In the genomic region with DNA sequence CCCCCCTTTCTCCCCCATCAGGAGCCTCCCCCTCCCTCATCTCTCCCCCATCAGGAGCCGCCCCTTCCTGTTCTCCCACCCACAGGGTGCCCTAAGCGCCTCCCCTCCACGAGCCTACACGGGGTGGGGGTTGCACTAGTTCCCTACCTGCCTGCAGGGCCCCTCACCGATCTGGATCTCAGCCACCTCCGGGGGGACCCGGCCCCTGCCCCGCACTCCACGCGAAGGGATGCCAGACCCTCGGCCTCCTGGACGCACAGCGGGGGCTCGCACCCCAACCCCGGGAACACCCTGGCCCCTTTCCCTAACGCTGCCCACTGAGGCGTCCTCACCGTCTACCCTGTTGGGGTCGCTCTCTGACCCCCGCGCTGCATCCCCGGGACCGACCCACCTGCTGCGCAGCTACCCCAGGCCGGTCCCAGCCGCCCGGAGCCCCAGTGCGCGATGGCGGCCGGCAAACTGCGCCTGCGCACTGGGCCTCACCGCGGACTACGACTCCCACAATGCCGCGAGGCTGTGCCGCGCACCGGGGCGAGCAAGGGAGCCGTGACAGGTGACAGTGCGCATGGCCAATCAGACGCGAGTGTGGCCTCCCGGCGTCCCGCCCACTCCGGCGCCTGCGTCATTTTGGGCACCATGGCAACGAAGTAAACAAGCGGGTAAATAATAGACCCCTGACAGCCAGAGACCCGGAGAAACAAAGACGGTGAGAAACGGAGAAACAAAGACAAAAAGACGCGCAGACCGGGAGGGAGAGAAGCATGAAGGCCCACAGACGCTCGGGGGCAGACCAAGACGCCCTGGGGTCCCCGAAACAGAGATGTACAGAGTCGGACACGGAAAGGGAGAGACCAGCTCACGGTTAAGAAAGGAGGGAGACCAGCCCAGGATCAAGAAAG, we compare ENCODE assay signal across 3 cellular contexts.
TF ChIP-seq lines count a peak whose summit lies in the region.

A gene with protein sequence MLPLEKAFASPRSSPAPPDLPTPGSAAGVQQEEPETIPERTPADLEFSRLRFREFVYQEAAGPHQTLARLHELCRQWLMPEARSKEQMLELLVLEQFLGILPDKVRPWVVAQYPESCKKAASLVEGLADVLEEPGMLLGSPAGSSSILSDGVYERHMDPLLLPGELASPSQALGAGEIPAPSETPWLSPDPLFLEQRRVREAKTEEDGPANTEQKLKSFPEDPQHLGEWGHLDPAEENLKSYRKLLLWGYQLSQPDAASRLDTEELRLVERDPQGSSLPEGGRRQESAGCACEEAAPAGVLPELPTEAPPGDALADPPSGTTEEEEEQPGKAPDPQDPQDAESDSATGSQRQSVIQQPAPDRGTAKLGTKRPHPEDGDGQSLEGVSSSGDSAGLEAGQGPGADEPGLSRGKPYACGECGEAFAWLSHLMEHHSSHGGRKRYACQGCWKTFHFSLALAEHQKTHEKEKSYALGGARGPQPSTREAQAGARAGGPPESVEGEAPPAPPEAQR (minus strand): TSS at position 449 of the 899 bp plus-strand sequence. CDS start 7,964 bp downstream, outside the sequence.

TF ChIP-seq in liver, 16 proteins besides CTCF, POLR2A, EP300 and RAD21 (continues in another document):
- TF ChIP-seq, protein P1, sequence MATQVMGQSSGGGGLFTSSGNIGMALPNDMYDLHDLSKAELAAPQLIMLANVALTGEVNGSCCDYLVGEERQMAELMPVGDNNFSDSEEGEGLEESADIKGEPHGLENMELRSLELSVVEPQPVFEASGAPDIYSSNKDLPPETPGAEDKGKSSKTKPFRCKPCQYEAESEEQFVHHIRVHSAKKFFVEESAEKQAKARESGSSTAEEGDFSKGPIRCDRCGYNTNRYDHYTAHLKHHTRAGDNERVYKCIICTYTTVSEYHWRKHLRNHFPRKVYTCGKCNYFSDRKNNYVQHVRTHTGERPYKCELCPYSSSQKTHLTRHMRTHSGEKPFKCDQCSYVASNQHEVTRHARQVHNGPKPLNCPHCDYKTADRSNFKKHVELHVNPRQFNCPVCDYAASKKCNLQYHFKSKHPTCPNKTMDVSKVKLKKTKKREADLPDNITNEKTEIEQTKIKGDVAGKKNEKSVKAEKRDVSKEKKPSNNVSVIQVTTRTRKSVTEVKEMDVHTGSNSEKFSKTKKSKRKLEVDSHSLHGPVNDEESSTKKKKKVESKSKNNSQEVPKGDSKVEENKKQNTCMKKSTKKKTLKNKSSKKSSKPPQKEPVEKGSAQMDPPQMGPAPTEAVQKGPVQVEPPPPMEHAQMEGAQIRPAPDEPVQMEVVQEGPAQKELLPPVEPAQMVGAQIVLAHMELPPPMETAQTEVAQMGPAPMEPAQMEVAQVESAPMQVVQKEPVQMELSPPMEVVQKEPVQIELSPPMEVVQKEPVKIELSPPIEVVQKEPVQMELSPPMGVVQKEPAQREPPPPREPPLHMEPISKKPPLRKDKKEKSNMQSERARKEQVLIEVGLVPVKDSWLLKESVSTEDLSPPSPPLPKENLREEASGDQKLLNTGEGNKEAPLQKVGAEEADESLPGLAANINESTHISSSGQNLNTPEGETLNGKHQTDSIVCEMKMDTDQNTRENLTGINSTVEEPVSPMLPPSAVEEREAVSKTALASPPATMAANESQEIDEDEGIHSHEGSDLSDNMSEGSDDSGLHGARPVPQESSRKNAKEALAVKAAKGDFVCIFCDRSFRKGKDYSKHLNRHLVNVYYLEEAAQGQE (IDR thresholded peaks at IDR 0.05): peak; percentile 29
- TF ChIP-seq, protein P2, sequence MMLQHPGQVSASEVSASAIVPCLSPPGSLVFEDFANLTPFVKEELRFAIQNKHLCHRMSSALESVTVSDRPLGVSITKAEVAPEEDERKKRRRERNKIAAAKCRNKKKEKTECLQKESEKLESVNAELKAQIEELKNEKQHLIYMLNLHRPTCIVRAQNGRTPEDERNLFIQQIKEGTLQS (IDR thresholded peaks at IDR 0.05): no peak
- TF ChIP-seq RXRA (IDR thresholded peaks at IDR 0.05) (no peak), NR2F2 (IDR thresholded peaks at IDR 0.05) (no peak), HNF4A (conservative IDR thresholded peaks at IDR 0.05) (no peak), TAF1 (conservative IDR thresholded peaks at IDR 0.05) (no peak), SP1 (IDR thresholded peaks at IDR 0.05) (peak; percentile 79), EGR1 (IDR thresholded peaks at IDR 0.05; ENCODE audit: low read depth in 2 of 2) (peak; percentile 79 to 93), GABPA (IDR thresholded peaks at IDR 0.05 in 1 of 2, conservative IDR thresholded peaks at IDR 0.05 in 1 of 2) (peak in 1 of 2 donors; percentile 77), HNF4G (IDR thresholded peaks at IDR 0.05) (no peak)
- TF ChIP-seq, protein P3, sequence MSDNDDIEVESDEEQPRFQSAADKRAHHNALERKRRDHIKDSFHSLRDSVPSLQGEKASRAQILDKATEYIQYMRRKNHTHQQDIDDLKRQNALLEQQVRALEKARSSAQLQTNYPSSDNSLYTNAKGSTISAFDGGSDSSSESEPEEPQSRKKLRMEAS (IDR thresholded peaks at IDR 0.05): no peak
- TF ChIP-seq, protein P4, sequence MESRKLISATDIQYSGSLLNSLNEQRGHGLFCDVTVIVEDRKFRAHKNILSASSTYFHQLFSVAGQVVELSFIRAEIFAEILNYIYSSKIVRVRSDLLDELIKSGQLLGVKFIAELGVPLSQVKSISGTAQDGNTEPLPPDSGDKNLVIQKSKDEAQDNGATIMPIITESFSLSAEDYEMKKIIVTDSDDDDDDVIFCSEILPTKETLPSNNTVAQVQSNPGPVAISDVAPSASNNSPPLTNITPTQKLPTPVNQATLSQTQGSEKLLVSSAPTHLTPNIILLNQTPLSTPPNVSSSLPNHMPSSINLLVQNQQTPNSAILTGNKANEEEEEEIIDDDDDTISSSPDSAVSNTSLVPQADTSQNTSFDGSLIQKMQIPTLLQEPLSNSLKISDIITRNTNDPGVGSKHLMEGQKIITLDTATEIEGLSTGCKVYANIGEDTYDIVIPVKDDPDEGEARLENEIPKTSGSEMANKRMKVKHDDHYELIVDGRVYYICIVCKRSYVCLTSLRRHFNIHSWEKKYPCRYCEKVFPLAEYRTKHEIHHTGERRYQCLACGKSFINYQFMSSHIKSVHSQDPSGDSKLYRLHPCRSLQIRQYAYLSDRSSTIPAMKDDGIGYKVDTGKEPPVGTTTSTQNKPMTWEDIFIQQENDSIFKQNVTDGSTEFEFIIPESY (IDR thresholded peaks at IDR 0.05): no peak

TF ChIP-seq in HepG2, 621 proteins besides CTCF, POLR2A, EP300 and RAD21:
- no peak for TF ChIP-seq ZNF781 (CRISPR knock-in tag; IDR thresholded peaks at IDR 0.05; ENCODE audit: borderline replicate concordance, not compliant biosample characterization)
- TF ChIP-seq, protein P5, sequence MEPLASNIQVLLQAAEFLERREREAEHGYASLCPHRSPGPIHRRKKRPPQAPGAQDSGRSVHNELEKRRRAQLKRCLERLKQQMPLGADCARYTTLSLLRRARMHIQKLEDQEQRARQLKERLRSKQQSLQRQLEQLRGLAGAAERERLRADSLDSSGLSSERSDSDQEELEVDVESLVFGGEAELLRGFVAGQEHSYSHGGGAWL (CRISPR knock-in tag; IDR thresholded peaks at IDR 0.05): no peak
- TF ChIP-seq PCBP2 (optimal IDR thresholded peaks at IDR 0.05; ENCODE audit: low read depth, low read length, poor library complexity, severe bottlenecking): no peak
- no peak for TF ChIP-seq AKAP8 (CRISPR knock-in tag; IDR thresholded peaks at IDR 0.05)
- TF ChIP-seq ATF1 (CRISPR knock-in tag; IDR thresholded peaks at IDR 0.05): no peak
- TF ChIP-seq, protein P6, sequence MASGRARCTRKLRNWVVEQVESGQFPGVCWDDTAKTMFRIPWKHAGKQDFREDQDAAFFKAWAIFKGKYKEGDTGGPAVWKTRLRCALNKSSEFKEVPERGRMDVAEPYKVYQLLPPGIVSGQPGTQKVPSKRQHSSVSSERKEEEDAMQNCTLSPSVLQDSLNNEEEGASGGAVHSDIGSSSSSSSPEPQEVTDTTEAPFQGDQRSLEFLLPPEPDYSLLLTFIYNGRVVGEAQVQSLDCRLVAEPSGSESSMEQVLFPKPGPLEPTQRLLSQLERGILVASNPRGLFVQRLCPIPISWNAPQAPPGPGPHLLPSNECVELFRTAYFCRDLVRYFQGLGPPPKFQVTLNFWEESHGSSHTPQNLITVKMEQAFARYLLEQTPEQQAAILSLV (CRISPR knock-in tag; IDR thresholded peaks at IDR 0.05; ENCODE audit: borderline replicate concordance): no peak
- no peak for TF ChIP-seq NR2F6 (IDR thresholded peaks at IDR 0.05)
- no peak for TF ChIP-seq NR2F6 (CRISPR knock-in tag; IDR thresholded peaks at IDR 0.05)
- no peak for TF ChIP-seq SIN3A (IDR thresholded peaks at IDR 0.05; ENCODE audit: borderline replicate concordance, low read depth, low read length)
- no peak for TF ChIP-seq ZFP1 (CRISPR knock-in tag; IDR thresholded peaks at IDR 0.05)
- TF ChIP-seq RNF2 (conservative IDR thresholded peaks at IDR 0.05; ENCODE audit: low read depth): no peak
- no peak for TF ChIP-seq NR1H2 (CRISPR knock-in tag; IDR thresholded peaks at IDR 0.05; ENCODE audit: borderline replicate concordance, low read depth)
TF ChIP-seq in HepG2: peak in this region for 0.

TF ChIP-seq in Ishikawa, 13 proteins besides CTCF, POLR2A, EP300 and RAD21:
- TF ChIP-seq, protein P1 (IDR thresholded peaks at IDR 0.05; ENCODE audit: low read depth): no peak
- peak; percentile 50; the same call in 1 of the 2 replicates for TF ChIP-seq ZBTB7A (IDR thresholded peaks at IDR 0.05; ENCODE audit: low read depth)
- TF ChIP-seq YY1 (IDR thresholded peaks at IDR 0.05; ENCODE audit: low read depth): peak; percentile 88
- TF ChIP-seq EGR1 (IDR thresholded peaks at IDR 0.05): peak; percentile 69
- no peak for TF ChIP-seq FOXM1 (IDR thresholded peaks at IDR 0.05; ENCODE audit: borderline replicate concordance, low read depth)
- TF ChIP-seq, protein P3 (IDR thresholded peaks at IDR 0.05): peak; percentile 30; the same call in 1 of the 2 replicates
- 0 out of 2 replicates have a peak, but pooled peaks have one; percentile 38 for TF ChIP-seq TAF1 (IDR thresholded peaks at IDR 0.05; ENCODE audit: low read depth)
- TF ChIP-seq TEAD4 (IDR thresholded peaks at IDR 0.05): no peak
- TF ChIP-seq CREB1 (IDR thresholded peaks at IDR 0.05; ENCODE audit: low read depth): peak; percentile 71
- TF ChIP-seq CEBPB (IDR thresholded peaks at IDR 0.05): no peak
- TF ChIP-seq, protein P7, sequence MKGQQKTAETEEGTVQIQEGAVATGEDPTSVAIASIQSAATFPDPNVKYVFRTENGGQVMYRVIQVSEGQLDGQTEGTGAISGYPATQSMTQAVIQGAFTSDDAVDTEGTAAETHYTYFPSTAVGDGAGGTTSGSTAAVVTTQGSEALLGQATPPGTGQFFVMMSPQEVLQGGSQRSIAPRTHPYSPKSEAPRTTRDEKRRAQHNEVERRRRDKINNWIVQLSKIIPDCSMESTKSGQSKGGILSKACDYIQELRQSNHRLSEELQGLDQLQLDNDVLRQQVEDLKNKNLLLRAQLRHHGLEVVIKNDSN (IDR thresholded peaks at IDR 0.05): peak; percentile 87
- no peak for TF ChIP-seq NFIC (IDR thresholded peaks at IDR 0.05)
- 0 out of 2 replicates have a peak, but pooled peaks have one; percentile 26 for TF ChIP-seq TCF12 (IDR thresholded peaks at IDR 0.05; ENCODE audit: low read depth)
